In the genomic region with DNA sequence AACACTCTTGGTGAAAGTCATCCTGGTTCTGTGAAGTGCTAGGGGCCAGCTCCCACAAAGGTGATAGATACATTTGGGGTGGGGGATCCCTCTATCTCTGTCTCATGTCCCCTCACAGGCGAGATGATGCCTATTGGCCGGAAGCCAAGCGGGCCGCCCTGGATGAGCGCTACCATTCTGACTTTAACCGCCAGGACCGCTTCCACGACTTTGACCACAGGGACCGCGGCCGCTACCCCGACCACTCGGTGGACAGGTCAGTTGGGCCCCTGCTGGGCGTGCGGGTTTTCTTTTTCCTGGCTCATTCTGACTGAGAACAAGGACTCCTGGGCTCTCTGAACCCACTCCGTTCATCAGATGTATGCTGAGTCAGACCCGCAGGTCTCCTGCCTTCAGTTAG, we compare ENCODE assay signal across 24 cellular contexts.
"Had no signal": no experiment of that assay in that cellular context is flagged by ENCODE, and none has a peak within 500 bp of the region (broad histone marks: within the 10 kb centered on the region; RNA-seq: fewer than 3 reads in every experiment).

No MANE protein-coding gene starts in this region.

- H3K36me3 Mint-ChIP-seq: activated naive CD8-positive, alpha-beta T cell had no signal

- DNase-seq: activated CD4-positive, alpha-beta T cell treated with anti-CD3 and anti-CD28 coated beads, Interleukin-2, amount 10 ng/mL, durations not matched to agents 24 days and 14 days; activated CD4-positive, alpha-beta T cell treated with anti-CD3 and anti-CD28 coated beads, Interleukin-2, amount 50 U/mL, for 4 hours; activated CD8-positive, alpha-beta T cell treated with anti-CD3 and anti-CD28 coated beads for 36 hours; activated gamma-delta T cell treated with Interleukin-2 at 50 U/mL for 16 hours; activated naive CD4-positive, alpha-beta T cell treated with anti-CD3 and anti-CD28 coated beads for 36 hours; activated naive CD8-positive, alpha-beta T cell treated with anti-CD3 and anti-CD28 coated beads, Interleukin-2, amount 50 U/mL, for 24 hours; activated T-cell treated with anti-CD3 and anti-CD28 coated beads, Interleukin-2, amount 50 U/mL, for 1 hour; amniotic stem cell; brain microvascular endothelial cell; NCI-H1092 treated with DMSO at 0.1 percent for 48 hours; NCI-H1417; NCI-H146; NCI-H187 treated with DMSO at 0.1 percent for 48 hours; NCI-H2081; NCI-H226; NCI-H524 treated with DMSO at 0.1 percent for 48 hours; NK-92 treated with Interleukin-12 subunit alpha and Interleukin-12 subunit beta, amount 100 ng/mL, for 24 hours; PC-3; SIG-M5 had no signal

- H3K27me3 Mint-ChIP-seq: activated CD4-positive, alpha-beta T cell treated with anti-CD3 and anti-CD28 coated beads, Interleukin-2, amount 10 ng/mL, durations not matched to agents 24 days and 14 days; activated CD8-positive, alpha-beta T cell treated with anti-CD3 and anti-CD28 coated beads for 36 hours; activated naive CD8-positive, alpha-beta T cell; activated naive CD8-positive, alpha-beta T cell treated with anti-CD3 and anti-CD28 coated beads, Interleukin-2, amount 50 U/mL, for 24 hours had no signal

- H3K4me3 Mint-ChIP-seq: activated CD4-positive, alpha-beta T cell treated with anti-CD3 and anti-CD28 coated beads, Interleukin-2, amount 10 ng/mL, durations not matched to agents 24 days and 14 days; activated CD8-positive, alpha-beta T cell treated with anti-CD3 and anti-CD28 coated beads for 36 hours; activated naive CD4-positive, alpha-beta T cell treated with anti-CD3 and anti-CD28 coated beads for 36 hours; activated naive CD8-positive, alpha-beta T cell; activated naive CD8-positive, alpha-beta T cell treated with anti-CD3 and anti-CD28 coated beads, Interleukin-2, amount 50 U/mL, for 24 hours; activated T-helper 1 cell treated with anti-CD3 and anti-CD28 coated beads, Interleukin-12 subunit alpha, Interleukin-12 subunit beta, Interleukin-2, Interleukin-4 antibody, amounts not matched to agents 30 ng/mL and 10 ng/mL and 1 ng/mL, durations not matched to agents 14 hours and 24 hours and 36 hours; T-helper 2 cell treated with Interferon-gamma antibody and Interleukin-4, amounts not matched to agents 5 μg/mL and 100 μg/mL, for 36 hours had no signal

- H3K9me3 Mint-ChIP-seq: activated CD4-positive, alpha-beta T cell treated with anti-CD3 and anti-CD28 coated beads, Interleukin-2, amount 10 ng/mL, durations not matched to agents 24 days and 14 days; activated CD8-positive, alpha-beta T cell treated with anti-CD3 and anti-CD28 coated beads for 36 hours; activated naive CD4-positive, alpha-beta T cell treated with anti-CD3 and anti-CD28 coated beads for 36 hours; activated naive CD8-positive, alpha-beta T cell treated with anti-CD3 and anti-CD28 coated beads, Interleukin-2, amount 50 U/mL, for 24 hours; activated T-helper 1 cell treated with anti-CD3 and anti-CD28 coated beads, Interleukin-12 subunit alpha, Interleukin-12 subunit beta, Interleukin-2, Interleukin-4 antibody, amounts not matched to agents 30 ng/mL and 10 ng/mL and 1 ng/mL, durations not matched to agents 14 hours and 24 hours and 36 hours; T-helper 2 cell treated with Interferon-gamma antibody and Interleukin-4, amounts not matched to agents 5 μg/mL and 100 μg/mL, for 36 hours had no signal

- H3K27ac ChIP-seq: brain microvascular endothelial cell, RWPE1 had no signal

- H3K27ac Mint-ChIP-seq: activated CD4-positive, alpha-beta T cell treated with anti-CD3 and anti-CD28 coated beads, Interleukin-2, amount 10 ng/mL, durations not matched to agents 24 days and 14 days; activated naive CD4-positive, alpha-beta T cell treated with anti-CD3 and anti-CD28 coated beads for 36 hours; activated naive CD8-positive, alpha-beta T cell; activated naive CD8-positive, alpha-beta T cell treated with anti-CD3 and anti-CD28 coated beads, Interleukin-2, amount 50 U/mL, for 24 hours; activated T-helper 1 cell treated with anti-CD3 and anti-CD28 coated beads, Interleukin-12 subunit alpha, Interleukin-12 subunit beta, Interleukin-2, Interleukin-4 antibody, amounts not matched to agents 30 ng/mL and 10 ng/mL and 1 ng/mL, durations not matched to agents 14 hours and 24 hours and 36 hours; T-helper 2 cell treated with Interferon-gamma antibody and Interleukin-4, amounts not matched to agents 5 μg/mL and 100 μg/mL, for 36 hours had no signal

- H3K27me3 ChIP-seq: brain microvascular endothelial cell had no signal

- ATAC-seq: activated CD8-positive, alpha-beta T cell treated with anti-CD3 and anti-CD28 coated beads for 36 hours; activated naive CD8-positive, alpha-beta T cell treated with anti-CD3 and anti-CD28 coated beads, Interleukin-2, amount 50 U/mL, for 24 hours; PC-3; Right ventricle myocardium inferior had no signal
